ENCODE assay signal across 13 cellular contexts in the genomic region with DNA sequence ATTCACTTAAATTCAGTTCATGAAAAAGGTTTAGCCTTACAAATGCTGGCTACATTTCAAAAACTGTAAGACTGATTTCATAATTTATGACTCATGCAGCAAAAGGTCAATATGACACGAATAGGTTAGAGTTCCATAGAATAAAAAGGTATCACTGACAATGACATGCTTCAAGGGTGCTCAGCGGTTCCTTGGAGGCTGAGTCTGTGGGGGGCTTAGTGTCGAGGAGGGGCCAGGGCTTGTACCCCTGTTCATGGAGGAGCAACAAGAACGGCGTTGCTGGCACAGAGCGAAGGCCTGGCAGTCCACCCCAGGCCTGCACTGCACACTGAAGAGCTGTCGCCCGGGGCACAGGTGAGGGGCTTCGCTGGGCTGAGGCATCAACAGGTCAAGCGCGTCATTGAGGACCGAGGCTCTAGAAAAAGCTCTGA.
DNase-seq lines count a peak whose midpoint lies in the region; ATAC-seq and TF ChIP-seq lines count a peak whose summit lies in the region.
"Had no signal": no experiment of that assay in that cellular context is flagged by ENCODE, and none has a peak within 500 bp of the region (broad histone marks: within the 10 kb centered on the region; RNA-seq: fewer than 3 reads in every experiment).

No MANE protein-coding gene starts in this region.

- TF ChIP-seq CTCF in NB4 (IDR thresholded peaks at IDR 0.05; ENCODE audit: low read depth, low read length) (no peak), osteocyte (IDR thresholded peaks at IDR 0.05) (no peak)

- H3K27ac Mint-ChIP-seq in osteocyte (ENCODE audit: unreplicated experiment), result peak overlapping the region; percentile 60
- H3K27ac Mint-ChIP-seq: activated CD4-positive, alpha-beta T cell treated with anti-CD3 and anti-CD28 coated beads, Interleukin-2, amount 10 ng/mL, durations not matched to agents 7 days and 5 days; activated naive CD4-positive, alpha-beta T cell treated with anti-CD3 and anti-CD28 coated beads, Interleukin-2, amount 10 ng/mL, durations not matched to agents 7 days and 5 days had no signal

- H3K36me3 Mint-ChIP-seq in osteocyte (ENCODE audit: unreplicated experiment), result no peaks in the 10 kb centered on the region
- H3K36me3 Mint-ChIP-seq: activated naive CD4-positive, alpha-beta T cell treated with anti-CD3 and anti-CD28 coated beads, Interleukin-2, amount 10 ng/mL, durations not matched to agents 7 days and 5 days had no signal

- no peaks in the 10 kb centered on the region for H3K27me3 Mint-ChIP-seq in osteocyte (ENCODE audit: unreplicated experiment)
- H3K27me3 Mint-ChIP-seq: activated naive CD4-positive, alpha-beta T cell treated with anti-CD3 and anti-CD28 coated beads, Interleukin-2, amount 10 ng/mL, durations not matched to agents 7 days and 5 days had no signal

- H3K4me3 Mint-ChIP-seq in osteocyte (ENCODE audit: unreplicated experiment), result no peak overlapping the region
- H3K4me3 Mint-ChIP-seq: activated CD4-positive, alpha-beta T cell treated with anti-CD3 and anti-CD28 coated beads, Interleukin-2, amount 10 ng/mL, durations not matched to agents 7 days and 5 days; activated naive CD4-positive, alpha-beta T cell treated with anti-CD3 and anti-CD28 coated beads, Interleukin-2, amount 10 ng/mL, durations not matched to agents 7 days and 5 days had no signal

- DNase-seq in EL (peak; percentile 55), NB4 (ENCODE audit: low read depth) (peak; percentile 16), dedifferentiated amniotic fluid mesenchymal stem cell (ENCODE audit: extremely low spot score) (peak; percentile 56), osteocyte (ENCODE audit: extremely low spot score, unreplicated experiment) (no peak), NCI-H774 (lab: John Stamatoyannopoulos, UW) (no peak), head of caudate nucleus (no peak)
- DNase-seq: activated CD4-positive, alpha-beta T cell treated with anti-CD3 and anti-CD28 coated beads, Interleukin-2, amount 10 ng/mL, durations not matched to agents 7 days and 5 days; activated naive CD4-positive, alpha-beta T cell treated with anti-CD3 and anti-CD28 coated beads, Interleukin-2, amount 10 ng/mL, durations not matched to agents 7 days and 5 days; NCI-H1092; NCI-H748 treated with DMSO at 0.1 percent for 48 hours; stimulated activated CD4-positive, alpha-beta T cell treated with anti-CD3 and anti-CD28 coated beads, Interleukin-12 subunit alpha, Interleukin-12 subunit beta, amount 100 ng/mL, for 4 hours had no signal

- H3K4me1 Mint-ChIP-seq in osteocyte (ENCODE audit: unreplicated experiment), result peaks cover 28% of the 10 kb centered on the region
- H3K4me1 Mint-ChIP-seq: activated CD4-positive, alpha-beta T cell treated with anti-CD3 and anti-CD28 coated beads, Interleukin-2, amount 10 ng/mL, durations not matched to agents 7 days and 5 days; activated naive CD4-positive, alpha-beta T cell treated with anti-CD3 and anti-CD28 coated beads, Interleukin-2, amount 10 ng/mL, durations not matched to agents 7 days and 5 days had no signal

- ATAC-seq in HG02642 (IDR thresholded peaks at IDR 0.05; ENCODE audit: poor library complexity, unreplicated experiment) (no peak), GM18870 (IDR thresholded peaks at IDR 0.05; ENCODE audit: unreplicated experiment) (no peak)

- no peak overlapping the region for H3K4me3 ChIP-seq in NB4 (ENCODE audit: low read depth, low read length)

- intact Hi-C loops in head of caudate nucleus (cut with DNase I), result no loop called here

- no peaks in the 10 kb centered on the region for H3K9me3 Mint-ChIP-seq in osteocyte (ENCODE audit: unreplicated experiment)
- H3K9me3 Mint-ChIP-seq: activated CD4-positive, alpha-beta T cell treated with anti-CD3 and anti-CD28 coated beads, Interleukin-2, amount 10 ng/mL, durations not matched to agents 7 days and 5 days; activated naive CD4-positive, alpha-beta T cell treated with anti-CD3 and anti-CD28 coated beads, Interleukin-2, amount 10 ng/mL, durations not matched to agents 7 days and 5 days had no signal

- TF ChIP-seq POLR2A in NB4 (IDR thresholded peaks at IDR 0.05; ENCODE audit: extremely low read depth, insufficient read length), result no peak

Comparison
In these comparisons a context has a peak if more than half of its experiments do, and no peak if none do; other contexts are left out.
1. DNase-seq: peak in EL (single experiment), NB4 (single experiment) and dedifferentiated amniotic fluid mesenchymal stem cell (single experiment); none in osteocyte (single experiment), NCI-H774 (single experiment) and head of caudate nucleus (0 of 42).